ENCODE assay signal across 8 cellular contexts in the genomic region with DNA sequence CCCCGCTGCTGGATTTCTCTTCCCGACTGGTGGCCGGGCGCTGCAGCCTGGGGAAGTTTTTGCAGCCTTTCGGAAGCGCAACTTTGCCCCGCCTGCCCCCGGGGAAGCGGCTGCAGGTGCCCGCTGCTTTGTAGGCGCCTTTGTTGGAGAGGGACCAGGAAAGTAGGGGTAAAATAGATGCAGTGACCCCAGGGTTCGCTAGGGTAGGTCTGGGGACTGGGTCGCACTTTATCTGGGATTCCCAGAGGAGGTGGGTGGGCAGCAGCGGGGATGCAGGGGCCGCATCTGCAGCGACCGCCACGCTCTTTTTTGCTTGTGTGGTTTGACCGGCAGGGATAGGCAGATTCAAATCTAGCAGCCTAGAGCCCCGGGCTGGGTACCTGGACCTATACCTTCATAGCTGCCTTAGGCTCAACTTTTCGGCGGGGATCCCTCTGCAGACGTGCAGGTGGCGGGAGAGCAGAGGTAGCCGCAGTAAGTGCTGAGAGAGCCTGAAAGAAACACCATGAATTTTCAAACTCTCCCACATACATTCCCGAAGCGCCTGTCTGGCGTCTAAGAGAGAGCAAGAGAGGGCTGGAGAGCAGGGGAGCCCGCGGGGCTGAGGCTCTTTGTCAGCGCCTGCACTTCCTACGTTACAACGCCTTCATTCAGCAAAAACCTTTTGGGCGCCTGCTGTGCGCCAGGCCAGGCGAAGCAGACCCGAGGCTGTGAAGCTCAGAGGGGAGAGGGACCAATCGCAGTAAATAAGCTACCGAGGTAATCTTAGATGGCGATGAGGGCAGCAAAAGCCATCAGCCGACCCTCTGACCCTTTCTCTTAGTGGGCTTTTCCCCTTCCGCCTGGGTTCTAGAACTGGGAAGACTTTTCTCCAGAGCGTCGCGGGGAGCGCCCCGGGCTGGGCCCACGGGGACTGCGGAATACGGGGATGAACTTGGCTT.
DNase-seq lines count a peak whose midpoint lies in the region; ATAC-seq and TF ChIP-seq lines count a peak whose summit lies in the region.

No MANE protein-coding gene starts in this region.

- peak overlapping the region; percentile 71 for H3K4me3 Mint-ChIP-seq in activated T-cell treated with anti-CD3 and anti-CD28 coated beads, Interleukin-2, amount 50 U/mL, for 24 hours

- H3K27me3 ChIP-seq in WERI-Rb-1 (ENCODE audit: insufficient read depth, low read depth, severe bottlenecking) (peaks cover 25% of the 10 kb centered on the region), subcutaneous abdominal adipose tissue (ENCODE audit: control insufficient read depth in 5 of 5, insufficient read depth in 4 of 5, low read length in 5 of 5) (peaks cover 34 to 51% (median 41%) of the 10 kb centered on the region in 5 donors)

- H3K36me3 ChIP-seq in WERI-Rb-1, result no peaks in the 10 kb centered on the region
- no peaks in the 10 kb centered on the region for H3K36me3 ChIP-seq in subcutaneous abdominal adipose tissue (ENCODE audit: control insufficient read depth in 5 of 5, insufficient read depth in 5 of 5, low read length in 5 of 5)

- no peaks in the 10 kb centered on the region for H3K9me3 Mint-ChIP-seq in activated T-cell treated with anti-CD3 and anti-CD28 coated beads, Interleukin-2, amount 50 U/mL, for 24 hours

- no peaks in the 10 kb centered on the region for H3K36me3 Mint-ChIP-seq in activated T-cell treated with anti-CD3 and anti-CD28 coated beads, Interleukin-2, amount 50 U/mL, for 24 hours (ENCODE audit: low read depth)

- H3K4me1 ChIP-seq in subcutaneous abdominal adipose tissue (ENCODE audit: control insufficient read depth in 5 of 5, insufficient read depth in 5 of 5, low read length in 5 of 5), result peaks cover 0 to 26% (median 18%) of the 10 kb centered on the region in 5 donors

- DNase-seq in activated T-cell treated with anti-CD3 and anti-CD28 coated beads, Interleukin-2, amount 50 U/mL, for 24 hours, result peak; percentile 47
- DNase-seq in activated T-cell treated with anti-CD3 and anti-CD28 coated beads, Interleukin-2, amount 50 U/mL, for 1 hour, result no peak
- DNase-seq in WERI-Rb-1 (peak; percentile 29), kidney glomerular epithelial cell (lab: John Stamatoyannopoulos, UW) (no peak), NCI-H226 (no peak)

- peaks cover 84% of the 10 kb centered on the region for H3K27me3 Mint-ChIP-seq in activated T-cell treated with anti-CD3 and anti-CD28 coated beads, Interleukin-2, amount 50 U/mL, for 24 hours

- no peak for ATAC-seq in HG03097 (IDR thresholded peaks at IDR 0.05; ENCODE audit: low FRiP score, unreplicated experiment)

- H3K4me3 ChIP-seq in WERI-Rb-1 (ENCODE audit: low read depth, low read length), result peak overlapping the region; percentile 64
- H3K4me3 ChIP-seq in iPS-11a (ENCODE audit: low read depth, low read length), result peak overlapping the region; percentile 48
- peak overlapping the region in 3 of 5 donors; percentile 2 to 44 (median 31) for H3K4me3 ChIP-seq in subcutaneous abdominal adipose tissue (ENCODE audit: low read depth in 1 of 5, low read length in 5 of 5)

- H3K9ac ChIP-seq in subcutaneous abdominal adipose tissue (ENCODE audit: low read length in 5 of 5), result no peak overlapping the region

- TF ChIP-seq CTCF in WERI-Rb-1 (IDR thresholded peaks at IDR 0.05; ENCODE audit: low read depth, low read length), result no peak

- peaks cover 32% of the 10 kb centered on the region for H3K4me1 Mint-ChIP-seq in activated T-cell treated with anti-CD3 and anti-CD28 coated beads, Interleukin-2, amount 50 U/mL, for 24 hours (ENCODE audit: low read depth)

- H3K27ac ChIP-seq in WERI-Rb-1, result no peak overlapping the region
- no peak overlapping the region for H3K27ac ChIP-seq in subcutaneous abdominal adipose tissue (ENCODE audit: low read depth, low read length)

- peak overlapping the region; percentile 18 for H3K27ac Mint-ChIP-seq in activated T-cell treated with anti-CD3 and anti-CD28 coated beads, Interleukin-2, amount 50 U/mL, for 24 hours

- H3K9me3 ChIP-seq in WERI-Rb-1 (ENCODE audit: severe bottlenecking) (no peaks in the 10 kb centered on the region), subcutaneous abdominal adipose tissue (ENCODE audit: control insufficient read depth in 5 of 5, low read length in 5 of 5) (peaks cover 0 to 4% (median 0%) of the 10 kb centered on the region in 5 donors)

Comparison
In these comparisons a context has a peak if more than half of its experiments do, and no peak if none do; other contexts are left out.
1. DNase-seq: peak in activated T-cell treated with anti-CD3 and anti-CD28 coated beads, Interleukin-2, amount 50 U/mL, for 24 hours (single experiment) and WERI-Rb-1 (single experiment); none in activated T-cell treated with anti-CD3 and anti-CD28 coated beads, Interleukin-2, amount 50 U/mL, for 1 hour (single experiment), kidney glomerular epithelial cell (single experiment) and NCI-H226 (single experiment).
2. Peak in every context shown above with its lines, with median percentiles within 50 percentile points of each other: H3K4me3 ChIP-seq.